ENCODE assay signal across 20 cellular contexts in the genomic region with DNA sequence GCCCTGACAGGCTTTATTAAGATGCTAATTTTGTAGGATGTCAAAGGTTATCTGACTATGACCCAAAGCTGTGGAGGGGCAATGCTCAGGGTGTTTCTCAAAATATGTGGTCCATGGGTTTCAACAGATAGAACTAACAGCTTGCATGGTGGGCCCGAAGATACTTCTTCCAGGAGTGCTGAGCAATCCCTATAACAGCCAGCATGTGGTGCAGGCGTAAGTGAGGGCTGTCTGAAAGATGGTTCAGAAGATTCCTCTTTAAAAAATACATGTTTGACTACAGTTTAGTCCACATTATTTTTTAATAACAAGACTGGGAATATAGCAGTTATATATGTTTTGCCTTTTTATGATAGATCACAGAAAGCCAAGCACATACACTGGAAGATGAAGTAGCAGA. TPM values are rescaled to one million over a fixed set of nuclear protein-coding genes. Genes with fewer than 3 reads are reported as not detected.
DNase-seq lines count a peak whose midpoint lies in the region; ATAC-seq and TF ChIP-seq lines count a peak whose summit lies in the region.
"Had no signal": no experiment of that assay in that cellular context is flagged by ENCODE, and none has a peak within 500 bp of the region (broad histone marks: within the 10 kb centered on the region; RNA-seq: fewer than 3 reads in every experiment).

No MANE protein-coding gene starts in this region.

- TF ChIP-seq CTCF in C4-2B (conservative IDR thresholded peaks at IDR 0.05) (peak; percentile 16; the same call in 1 of the 2 replicates), HFF-Myc (IDR thresholded peaks at IDR 0.05; ENCODE audit: low read depth, low read length, missing control alignments) (peak; percentile 10), astrocyte of the spinal cord (IDR thresholded peaks at IDR 0.05; ENCODE audit: low read depth, low read length) (peak; percentile 18), lower lobe of right lung (IDR thresholded peaks at IDR 0.05) (peak; percentile 16)

- in situ Hi-C loops in astrocyte of the spinal cord (cut with HindIII; ENCODE audit: low sequenced_read_pairs): no loop called here

- intact Hi-C loops in lower lobe of right lung (cut with DNase I): no loop called here

- no peak overlapping the region for H3K27ac ChIP-seq in C4-2B
- H3K27ac ChIP-seq in lower lobe of right lung: no peak overlapping the region

- H3K36me3 ChIP-seq in lower lobe of right lung: no peaks in the 10 kb centered on the region

- DNase-seq in HFF-Myc (ENCODE audit: extremely low read depth, low read depth): no peak
- no peak for DNase-seq in astrocyte of the spinal cord (ENCODE audit: low read depth, low spot score)
- DNase-seq in lower lobe of right lung: no peak
- DNase-seq in stimulated activated CD8-positive, alpha-beta memory T cell treated with anti-CD3 and anti-CD28 coated beads, Interleukin-4, amount 100 ng/mL, for 48 hours: no peak
- no peak for DNase-seq in NCI-H526 (lab: John Stamatoyannopoulos, UW)
- no peak for DNase-seq in NK-92 (lab: John Stamatoyannopoulos, UW; ENCODE audit: unreplicated experiment)
- DNase-seq: activated CD8-positive, alpha-beta memory T cell treated with anti-CD3 and anti-CD28 coated beads for 24 hours; activated gamma-delta T cell; CD8-positive, alpha-beta memory T cell; effector memory CD4-positive, alpha-beta T cell; HCEC 1CT; hippocampal formation; left ventricle myocardium superior; natural killer cell; NCI-H187 treated with DMSO at 0.1 percent for 48 hours; NCI-H748 treated with DMSO at 0.1 percent for 48 hours; SHP77; stimulated activated CD4-positive, alpha-beta T cell treated with anti-CD3 and anti-CD28 coated beads, Interleukin-2, amount 100 ng/mL, for 24 hours had no signal

- no peak for ATAC-seq in lower lobe of right lung
- ATAC-seq: left ventricle myocardium superior, natural killer cell had no signal

- no peaks in the 10 kb centered on the region for H3K9me3 ChIP-seq in lower lobe of right lung

- H3K4me1 ChIP-seq in lower lobe of right lung: peaks cover 6% of the 10 kb centered on the region

- H3K4me3 ChIP-seq in HFF-Myc (replicated peaks; ENCODE audit: low read depth, low read length) (no peak overlapping the region), astrocyte of the spinal cord (ENCODE audit: low read depth, low read length) (no peak overlapping the region), lower lobe of right lung (no peak overlapping the region)

- peaks cover 7% of the 10 kb centered on the region for H3K27me3 ChIP-seq in lower lobe of right lung (ENCODE audit: low read depth)

RNA-seq across cellular contexts. Expression of gene SCG3, which starts 7.6 kb away (rescaled TPM):
- total RNA-seq in lower lobe of right lung: 0.18 TPM
- total RNA-seq: CD8-positive, alpha-beta memory T cell; left ventricle myocardium superior; LHCN-M2; natural killer cell had no signal

RNA-seq across cellular contexts. Expression of gene LYSMD2, which starts 48.6 kb away (rescaled TPM):
- 22.2 TPM for total RNA-seq in lower lobe of right lung
